ENCODE assay signal across 1 cellular context in genomic region chr5:146428658-146429057, GRCh38.
TF ChIP-seq lines count a peak whose summit lies in the region.

No MANE protein-coding gene starts in this region.

TF ChIP-seq in GM12878, 131 proteins besides CTCF, POLR2A, EP300 and RAD21:
- TF ChIP-seq TARDBP (IDR thresholded peaks at IDR 0.05; ENCODE audit: borderline replicate concordance) (no peak), SMAD5 (IDR thresholded peaks at IDR 0.05; ENCODE audit: low read depth) (no peak), E2F8 (IDR thresholded peaks at IDR 0.05; ENCODE audit: low read depth, partially characterized antibody) (no peak), MTA2 (IDR thresholded peaks at IDR 0.05; ENCODE audit: low read depth) (no peak), PAX8 (IDR thresholded peaks at IDR 0.05) (no peak), RELB (IDR thresholded peaks at IDR 0.05; ENCODE audit: low read depth) (no peak), KAT2A (conservative IDR thresholded peaks at IDR 0.05; ENCODE audit: control insufficient read depth, low read depth, low read length) (no peak), NKRF (conservative IDR thresholded peaks at IDR 0.05) (no peak), PAX5 (IDR thresholded peaks at IDR 0.05; ENCODE audit: borderline replicate concordance, low read depth, low read length) (no peak), IRF4 (IDR thresholded peaks at IDR 0.05; ENCODE audit: low read depth, low read length) (no peak), PRDM15 (CRISPR knock-in tag; IDR thresholded peaks at IDR 0.05) (no peak), SKIL (IDR thresholded peaks at IDR 0.05; ENCODE audit: low read depth, poor library complexity, severe bottlenecking) (no peak), E2F4 (IDR thresholded peaks at IDR 0.05; ENCODE audit: low read depth, low read length) (no peak), ZBTB4 (CRISPR knock-in tag; IDR thresholded peaks at IDR 0.05) (no peak), DPF2 (IDR thresholded peaks at IDR 0.05) (no peak), SIX5 (IDR thresholded peaks at IDR 0.05; ENCODE audit: low read depth, low read length, severe bottlenecking) (no peak), GABPA (IDR thresholded peaks at IDR 0.05; ENCODE audit: low read depth) (no peak), HDAC2 (IDR thresholded peaks at IDR 0.05) (no peak)
